6 cellular contexts compared by ENCODE assay signal in genomic region chr19:11420429-11420893, GRCh38.
DNase-seq lines count a peak whose midpoint lies in the region; ATAC-seq and TF ChIP-seq lines count a peak whose summit lies in the region.

No MANE protein-coding gene starts in this region.

- H3K27ac ChIP-seq in HUES6 (ENCODE audit: low read depth, low read length) (no peak overlapping the region), parathyroid adenoma (peak overlapping the region; percentile 97)

- H3K4me1 ChIP-seq in HUES6 (ENCODE audit: control insufficient read depth, insufficient read depth, low read length) (peaks cover 16% of the 10 kb centered on the region; the same call in 1 of the 2 replicates), parathyroid adenoma (peaks cover 19% of the 10 kb centered on the region)

- H3K4me1 Mint-ChIP-seq in dendritic cell treated with granulocyte-macrophage colony-stimulating factor and Interleukin-4, amounts not matched to agents 40 ng/mL and 50 ng/mL, for 4 days (ENCODE audit: low read depth) = peaks cover 54% of the 10 kb centered on the region

- no peak for DNase-seq in stimulated activated CD4-positive, alpha-beta T cell treated with anti-CD3 and anti-CD28 coated beads, Interleukin-2, amount 100 ng/mL, for 48 hours
- no peak for DNase-seq in stimulated activated CD4-positive, alpha-beta T cell treated with anti-CD3 and anti-CD28 coated beads, Interleukin-4, amount 100 ng/mL, for 1 hour

- TF ChIP-seq CTCF in parathyroid adenoma (IDR thresholded peaks at IDR 0.05) = no peak

- H3K9me3 ChIP-seq in HUES6 (ENCODE audit: control insufficient read depth, insufficient read depth, low read depth, low read length) (no peaks in the 10 kb centered on the region), parathyroid adenoma (ENCODE audit: control insufficient read depth, low read length) (no peaks in the 10 kb centered on the region)

- H2AFZ ChIP-seq in parathyroid adenoma = peak overlapping the region; percentile 92

- H3K4me3 ChIP-seq in HUES6 (ENCODE audit: low read depth, low read length) (peak overlapping the region; percentile 69), parathyroid adenoma (ENCODE audit: low read depth, low read length) (peak overlapping the region; percentile 1)

- no peak overlapping the region for H3K9ac ChIP-seq in HUES6 (ENCODE audit: low read length)
- peak overlapping the region; percentile 30 for H3K9ac ChIP-seq in parathyroid adenoma

- intact Hi-C loops in dendritic cell treated with granulocyte-macrophage colony-stimulating factor and Interleukin-4, amounts not matched to agents 40 ng/mL and 50 ng/mL, for 4 days (cut with micrococcal nuclease) = no loop called here

- H3K9me3 Mint-ChIP-seq in dendritic cell treated with granulocyte-macrophage colony-stimulating factor and Interleukin-4, amounts not matched to agents 40 ng/mL and 50 ng/mL, for 4 days = no peaks in the 10 kb centered on the region

- peaks cover 71% of the 10 kb centered on the region for H3K27me3 ChIP-seq in HUES6 (ENCODE audit: control insufficient read depth, insufficient read depth, low read length)
- H3K27me3 ChIP-seq in parathyroid adenoma (ENCODE audit: control insufficient read depth, insufficient read depth, low read length) = no peaks in the 10 kb centered on the region

- H3K27me3 Mint-ChIP-seq in dendritic cell treated with granulocyte-macrophage colony-stimulating factor and Interleukin-4, amounts not matched to agents 40 ng/mL and 50 ng/mL, for 4 days = peaks cover 83% of the 10 kb centered on the region

- no peaks in the 10 kb centered on the region for H3K36me3 ChIP-seq in HUES6 (ENCODE audit: control insufficient read depth, insufficient read depth, low read length)
- no peaks in the 10 kb centered on the region for H3K36me3 ChIP-seq in parathyroid adenoma (ENCODE audit: control insufficient read depth, insufficient read depth, low read length)

- ATAC-seq in HG03460 (IDR thresholded peaks at IDR 0.05; ENCODE audit: unreplicated experiment) = no peak

- peak overlapping the region; percentile 80 for H3K4me3 Mint-ChIP-seq in dendritic cell treated with granulocyte-macrophage colony-stimulating factor and Interleukin-4, amounts not matched to agents 40 ng/mL and 50 ng/mL, for 4 days

- H3K4me2 ChIP-seq in parathyroid adenoma (ENCODE audit: low read length) = no peak overlapping the region

- H3K36me3 Mint-ChIP-seq in dendritic cell treated with granulocyte-macrophage colony-stimulating factor and Interleukin-4, amounts not matched to agents 40 ng/mL and 50 ng/mL, for 4 days (ENCODE audit: low read depth) = no peaks in the 10 kb centered on the region

- peaks cover 4% of the 10 kb centered on the region for H3K79me2 ChIP-seq in parathyroid adenoma

- H3K27ac Mint-ChIP-seq in dendritic cell treated with granulocyte-macrophage colony-stimulating factor and Interleukin-4, amounts not matched to agents 40 ng/mL and 50 ng/mL, for 4 days = peak overlapping the region; percentile 24
